Comparison of ENCODE assay signal across 8 cellular contexts in genomic region chr1:234842726-234843641, GRCh38.
DNase-seq lines count a peak whose midpoint lies in the region; ATAC-seq and TF ChIP-seq lines count a peak whose summit lies in the region.

No MANE protein-coding gene starts in this region.

- no peak for TF ChIP-seq POLR2A in prostate gland (IDR thresholded peaks at IDR 0.05)

- intact Hi-C loops in prostate gland (cut with DNase I) = no loop called here

- H3K4me3 Mint-ChIP-seq in stimulated activated naive CD8-positive, alpha-beta T cell treated with anti-CD3 and anti-CD28 coated beads, Interleukin-15, amount 100 ng/mL, for 72 hours = peak overlapping the region; percentile 65 to 71

- no peaks in the 10 kb centered on the region for H3K27me3 ChIP-seq in prostate gland (replicated peaks; ENCODE audit: insufficient read depth)

- WGBS in prostate gland = 86% methylated on average over 12 of the region's 12 CpGs

- no peaks in the 10 kb centered on the region for H3K36me3 ChIP-seq in prostate gland

- peak overlapping the region; percentile 89 to 98 for H3K27ac Mint-ChIP-seq in stimulated activated naive CD8-positive, alpha-beta T cell treated with anti-CD3 and anti-CD28 coated beads, Interleukin-15, amount 100 ng/mL, for 72 hours

- H3K4me3 ChIP-seq in prostate gland = no peak overlapping the region

- no peak overlapping the region for H3K27ac ChIP-seq in prostate gland

- H3K4me1 Mint-ChIP-seq in stimulated activated naive CD8-positive, alpha-beta T cell treated with anti-CD3 and anti-CD28 coated beads, Interleukin-15, amount 100 ng/mL, for 72 hours = peaks cover 96% of the 10 kb centered on the region

- peaks cover 2 to 10% of the 10 kb centered on the region in 2 donors for H3K9me3 Mint-ChIP-seq in stimulated activated naive CD8-positive, alpha-beta T cell treated with anti-CD3 and anti-CD28 coated beads, Interleukin-15, amount 100 ng/mL, for 72 hours

- DNase-seq in Ammon's horn (ENCODE audit: low spot score) (peak; percentile 53), islet precursor cell (peak; percentile 48), ecto neural progenitor cell (ENCODE audit: low spot score) (no peak), prostate gland (ENCODE audit: low spot score) (no peak)
- DNase-seq in activated CD8-positive, alpha-beta memory T cell treated with anti-CD3 and anti-CD28 coated beads, Interleukin-2, amount 50 U/mL, for 4 hours = peak; percentile 65
- peak; percentile 85 to 95 for DNase-seq in stimulated activated naive CD8-positive, alpha-beta T cell treated with anti-CD3 and anti-CD28 coated beads, Interleukin-15, amount 100 ng/mL, for 72 hours

- H3K9me3 ChIP-seq in prostate gland = no peaks in the 10 kb centered on the region

- H3K27me3 Mint-ChIP-seq in stimulated activated naive CD8-positive, alpha-beta T cell treated with anti-CD3 and anti-CD28 coated beads, Interleukin-15, amount 100 ng/mL, for 72 hours = no peaks in the 10 kb centered on the region

- TF ChIP-seq CTCF in prostate gland (IDR thresholded peaks at IDR 0.05) = no peak

- peak; percentile 40 for ATAC-seq in GM19372 (IDR thresholded peaks at IDR 0.05; ENCODE audit: low read depth, unreplicated experiment)
- ATAC-seq in HG03457 (IDR thresholded peaks at IDR 0.05; ENCODE audit: unreplicated experiment) = peak; percentile 70
- ATAC-seq in stimulated activated naive CD8-positive, alpha-beta T cell treated with anti-CD3 and anti-CD28 coated beads, Interleukin-15, amount 100 ng/mL, for 72 hours = peak; percentile 89

- no peaks in the 10 kb centered on the region for H3K4me1 ChIP-seq in prostate gland (replicated peaks)

Comparison
In these comparisons a context has a peak if more than half of its experiments do, and no peak if none do; other contexts are left out.
1. DNase-seq: peak in Ammon's horn (single experiment), activated CD8-positive, alpha-beta memory T cell treated with anti-CD3 and anti-CD28 coated beads, Interleukin-2, amount 50 U/mL, for 4 hours (single experiment), islet precursor cell (single experiment) and stimulated activated naive CD8-positive, alpha-beta T cell treated with anti-CD3 and anti-CD28 coated beads, Interleukin-15, amount 100 ng/mL, for 72 hours (2 of 2); none in ecto neural progenitor cell (single experiment) and prostate gland (single experiment).
2. Peak in every context shown above with its lines, with median percentiles within 50 percentile points of each other: ATAC-seq.